ENCODE assay signal across 8 cellular contexts in the genomic region with DNA sequence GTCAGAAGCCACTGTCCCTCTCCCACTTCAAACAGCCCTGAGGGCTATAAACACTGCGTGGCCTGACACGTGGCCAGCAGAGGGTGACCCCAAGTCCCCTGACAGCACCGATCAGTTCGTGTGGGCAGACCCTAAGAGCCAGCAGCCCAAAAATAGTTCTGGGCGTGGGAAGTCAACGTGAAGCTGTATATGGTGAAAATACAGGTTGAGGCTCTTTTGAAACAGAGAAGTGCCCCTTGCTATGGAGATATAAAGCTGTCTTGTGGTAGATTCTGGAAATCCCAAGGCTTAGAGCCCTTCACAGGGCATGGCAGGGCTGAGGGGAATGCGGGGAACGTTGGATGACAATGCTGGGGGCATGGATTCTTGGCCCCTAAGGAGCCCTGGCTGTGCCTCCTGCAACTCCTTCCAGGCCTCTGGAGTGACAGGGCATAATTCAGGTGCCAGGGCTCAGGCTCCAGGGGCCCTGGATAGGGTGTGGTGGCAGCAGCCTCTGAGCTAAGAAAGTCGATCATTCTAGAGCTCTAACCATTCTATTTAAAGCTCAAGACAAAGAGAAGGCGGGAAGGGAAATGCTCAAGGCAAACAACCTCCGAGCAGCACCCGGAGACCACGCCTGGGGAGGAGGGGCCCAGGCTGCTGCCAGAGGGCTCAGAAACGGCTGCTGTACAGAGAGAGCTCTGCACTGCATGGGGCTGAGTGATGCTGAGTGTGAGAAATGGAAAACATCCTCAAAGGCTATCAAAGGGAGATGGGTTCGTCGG.
A peak's percentile ranks its signal among the peaks of the same experiment; 100 is the strongest.
DNase-seq lines count a peak whose midpoint lies in the region; ATAC-seq and TF ChIP-seq lines count a peak whose summit lies in the region.

No MANE protein-coding gene starts in this region.

- peak overlapping the region; percentile 20 for H3K4me3 ChIP-seq in CD8-positive, alpha-beta memory T cell (ENCODE audit: low read length)
- no peak overlapping the region for H3K4me3 ChIP-seq in KMS-11 (IDR thresholded peaks at IDR 0.05; ENCODE audit: insufficient read depth, low read depth, low read length)
- H3K4me3 ChIP-seq in mesendoderm (ENCODE audit: low read length): no peak overlapping the region

- H3K4me3 Mint-ChIP-seq in CD8-positive, alpha-beta memory T cell: peak overlapping the region; percentile 74 to 90 (median 83)
- H3K4me3 Mint-ChIP-seq in activated naive CD8-positive, alpha-beta T cell treated with anti-CD3 and anti-CD28 coated beads, Interleukin-2, amount 50 U/mL, for 24 hours: peak overlapping the region; percentile 39

- no peak overlapping the region for H2BK120ac ChIP-seq in mesendoderm (ENCODE audit: low read depth, low read length)

- H4K8ac ChIP-seq in mesendoderm (ENCODE audit: low read depth, low read length): no peak overlapping the region

- no peak overlapping the region for H3K18ac ChIP-seq in mesendoderm (ENCODE audit: low read length)

- H3K27ac Mint-ChIP-seq in CD8-positive, alpha-beta memory T cell: peak overlapping the region; percentile 95 to 100 (median 97)
- H3K27ac Mint-ChIP-seq in activated naive CD8-positive, alpha-beta T cell treated with anti-CD3 and anti-CD28 coated beads, Interleukin-2, amount 50 U/mL, for 24 hours: peak overlapping the region; percentile 93

- H3K9me3 ChIP-seq in CD8-positive, alpha-beta memory T cell (ENCODE audit: low read length): no peaks in the 10 kb centered on the region

- no peaks in the 10 kb centered on the region for H3K79me1 ChIP-seq in mesendoderm (ENCODE audit: low read length)

- H2AFZ ChIP-seq in KMS-11 (ENCODE audit: low read depth): peak overlapping the region; percentile 56

- CTCF ChIA-PET in CD8-positive, alpha-beta memory T cell (lab: Charles Lee): interaction anchor here (0.7 to 3.2 kb wide), 25 partner anchors 10 to 126 kb away, joined by 3 to 27 read pairs (median 5); no protein-coding TSS in a partner anchor

- peaks cover 50% of the 10 kb centered on the region for H3K4me1 ChIP-seq in CD8-positive, alpha-beta memory T cell (ENCODE audit: insufficient read depth, low read length)
- H3K4me1 ChIP-seq in KMS-11 (ENCODE audit: low read depth, poor library complexity, severe bottlenecking) (peaks cover 42% of the 10 kb centered on the region), mesendoderm (ENCODE audit: control insufficient read depth, low read depth, low read length) (no peaks in the 10 kb centered on the region)

- H2AK5ac ChIP-seq in mesendoderm (ENCODE audit: low read length): no peak overlapping the region

- H3K79me2 ChIP-seq in KMS-11 (ENCODE audit: insufficient read depth, low read depth): peaks cover 4% of the 10 kb centered on the region; the same call in 1 of the 2 replicates
- H3K79me2 ChIP-seq in mesendoderm (ENCODE audit: control insufficient read depth, insufficient read depth, low read length): no peaks in the 10 kb centered on the region

- ATAC-seq in GM21390 (IDR thresholded peaks at IDR 0.05; ENCODE audit: unreplicated experiment): peak; percentile 94
- peak; percentile 98 for ATAC-seq in activated naive CD8-positive, alpha-beta T cell treated with anti-CD3 and anti-CD28 coated beads, Interleukin-2, amount 50 U/mL, for 24 hours
- ATAC-seq in stimulated activated naive CD8-positive, alpha-beta T cell treated with anti-CD3 and anti-CD28 coated beads, Interleukin-15, Interleukin-2, amounts not matched to agents 100 U/mL and 50 U/mL, for 24 hours: peak; percentile 97

- no peak overlapping the region for H2BK15ac ChIP-seq in mesendoderm (replicated peaks; ENCODE audit: low read depth)

- H3K23ac ChIP-seq in mesendoderm (ENCODE audit: low read length): no peak overlapping the region

- no peak overlapping the region for H2BK5ac ChIP-seq in mesendoderm (ENCODE audit: low read length)

- H3K36me3 Mint-ChIP-seq in CD8-positive, alpha-beta memory T cell: peaks cover 0 to 10% (median 0%) of the 10 kb centered on the region in 3 donors
- H3K36me3 Mint-ChIP-seq in activated naive CD8-positive, alpha-beta T cell treated with anti-CD3 and anti-CD28 coated beads, Interleukin-2, amount 50 U/mL, for 24 hours (ENCODE audit: low read depth): peaks cover 32% of the 10 kb centered on the region

- peak overlapping the region; percentile 96 for H3K4me2 ChIP-seq in KMS-11
- H3K4me2 ChIP-seq in mesendoderm (ENCODE audit: low read length): no peak overlapping the region

- H3K4ac ChIP-seq in mesendoderm (ENCODE audit: low read depth, low read length): no peak overlapping the region

- no peaks in the 10 kb centered on the region for H4K20me1 ChIP-seq in KMS-11 (ENCODE audit: insufficient read depth)

- no peaks in the 10 kb centered on the region for H3K27me3 Mint-ChIP-seq in CD8-positive, alpha-beta memory T cell
- H3K27me3 Mint-ChIP-seq in activated naive CD8-positive, alpha-beta T cell treated with anti-CD3 and anti-CD28 coated beads, Interleukin-2, amount 50 U/mL, for 24 hours: no peaks in the 10 kb centered on the region

- no peak overlapping the region for H3K56ac ChIP-seq in mesendoderm (ENCODE audit: low read length)

- H3K27me3 ChIP-seq in CD8-positive, alpha-beta memory T cell (ENCODE audit: insufficient read depth, low read length, poor library complexity, severe bottlenecking): no peaks in the 10 kb centered on the region
- H3K27me3 ChIP-seq in KMS-11 (ENCODE audit: insufficient read depth, low read depth): no peaks in the 10 kb centered on the region
- H3K27me3 ChIP-seq in mesendoderm (ENCODE audit: insufficient read depth, low read length, poor library complexity): no peaks in the 10 kb centered on the region

- no peaks in the 10 kb centered on the region for H3K9me3 Mint-ChIP-seq in CD8-positive, alpha-beta memory T cell
- H3K9me3 Mint-ChIP-seq in activated naive CD8-positive, alpha-beta T cell treated with anti-CD3 and anti-CD28 coated beads, Interleukin-2, amount 50 U/mL, for 24 hours: no peaks in the 10 kb centered on the region

- H3K9ac ChIP-seq in KMS-11 (peak overlapping the region; percentile 89), mesendoderm (ENCODE audit: low read length) (no peak overlapping the region)

- H3K36me3 ChIP-seq in CD8-positive, alpha-beta memory T cell (ENCODE audit: insufficient read depth, low read length): no peaks in the 10 kb centered on the region
- H3K36me3 ChIP-seq in KMS-11 (ENCODE audit: insufficient read depth) (no peaks in the 10 kb centered on the region), mesendoderm (ENCODE audit: control insufficient read depth, insufficient read depth, low read length) (no peaks in the 10 kb centered on the region)

- no CpG with 5 or more reads among the region's 16 CpGs for WGBS in mesendoderm (ENCODE audit: extremely low coverage, insufficient coverage, low lambda C conversion rate)

- peaks cover 25 to 49% (median 37%) of the 10 kb centered on the region in 3 donors for H3K4me1 Mint-ChIP-seq in CD8-positive, alpha-beta memory T cell
- peaks cover 63% of the 10 kb centered on the region for H3K4me1 Mint-ChIP-seq in activated naive CD8-positive, alpha-beta T cell treated with anti-CD3 and anti-CD28 coated beads, Interleukin-2, amount 50 U/mL, for 24 hours

- H4K5ac ChIP-seq in mesendoderm (ENCODE audit: low read length): no peak overlapping the region

- POLR2A ChIA-PET in CD8-positive, alpha-beta memory T cell (lab: Charles Lee): interaction anchor here (0.6 to 3.7 kb wide), 29 partner anchors 10 to 1631 kb away, joined by 3 to 38 read pairs (median 6); partner anchors contain the start of genes CD5, CPSF7, SDHAF2 and TMEM109

- DNase-seq in CD8-positive, alpha-beta memory T cell: peak; percentile 54 to 92 (median 83)
- DNase-seq in T follicular helper cell (ENCODE audit: low read depth): peak; percentile 86
- peak; percentile 71 for DNase-seq in activated naive CD8-positive, alpha-beta T cell treated with anti-CD3 and anti-CD28 coated beads, Interleukin-2, amount 50 U/mL, for 24 hours
- DNase-seq in mesendoderm: peak; percentile 59
- peak; percentile 75 for DNase-seq in stimulated activated naive CD8-positive, alpha-beta T cell treated with anti-CD3 and anti-CD28 coated beads, Interleukin-15, Interleukin-2, amounts not matched to agents 100 U/mL and 50 U/mL, for 24 hours
- no peak for DNase-seq in ureter (ENCODE audit: low spot score)

- peak overlapping the region; percentile 83 for H3K27ac ChIP-seq in CD8-positive, alpha-beta memory T cell (ENCODE audit: low read depth, low read length)
- peak overlapping the region; percentile 96 for H3K27ac ChIP-seq in KMS-11
- H3K27ac ChIP-seq in mesendoderm (ENCODE audit: low read depth, low read length): no peak overlapping the region

- TF ChIP-seq CTCF in KMS-11 (conservative IDR thresholded peaks at IDR 0.05; ENCODE audit: low read depth, low read length): no peak
